ENCODE assay signal across 8 cellular contexts in the genomic region with DNA sequence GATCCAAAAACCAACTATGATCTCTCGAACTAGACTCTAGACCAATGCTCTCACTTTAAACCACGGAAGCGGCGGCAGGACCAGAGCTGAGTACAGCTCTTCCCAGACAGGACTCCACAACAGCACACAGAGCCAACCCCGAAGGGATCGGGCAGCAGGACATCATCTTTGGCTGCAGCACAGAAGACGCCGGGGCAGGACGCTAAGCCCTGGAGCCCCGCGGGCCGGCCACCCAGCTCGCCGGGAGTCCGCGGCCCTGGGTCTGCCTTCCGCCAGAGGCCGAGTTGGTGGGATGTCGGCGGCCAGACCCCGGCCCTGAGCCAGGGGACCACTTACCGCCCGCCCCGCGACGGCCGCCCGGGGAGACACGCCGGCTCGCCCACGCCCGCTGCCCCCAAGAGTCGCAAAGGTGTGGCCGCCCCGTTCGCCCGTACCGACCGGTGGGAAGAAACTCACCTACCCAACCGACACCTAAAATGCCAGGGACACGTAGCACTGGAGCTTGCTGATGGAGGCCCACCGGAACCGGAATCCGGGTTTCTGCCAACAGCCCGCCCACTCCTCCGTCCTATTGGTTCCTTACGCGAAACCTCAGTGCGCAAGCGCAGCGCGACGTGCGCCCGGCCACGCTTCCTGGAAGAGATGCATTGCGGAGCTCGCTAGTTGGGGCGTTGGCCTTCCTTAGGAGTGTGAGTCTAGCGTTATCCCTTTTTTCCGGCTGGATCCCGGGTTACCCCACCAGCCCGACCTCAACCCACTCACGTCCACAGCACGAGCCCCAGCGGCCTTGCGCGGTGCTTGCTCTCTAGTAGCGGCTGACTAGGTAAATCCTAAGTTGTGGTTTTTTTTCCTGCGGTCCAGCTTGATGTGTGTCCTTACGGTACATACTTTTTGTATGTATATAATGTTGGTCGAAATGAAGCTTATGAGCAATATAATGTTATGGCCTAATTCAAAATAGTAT. TPM values are rescaled to one million over a fixed set of nuclear protein-coding genes. Genes with fewer than 3 reads are reported as not detected.
DNase-seq lines count a peak whose midpoint lies in the region; ATAC-seq and TF ChIP-seq lines count a peak whose summit lies in the region.

A gene (minus strand): TSS at position 510 of the 964 bp plus-strand sequence. CDS start 1,623 bp downstream, outside the sequence.

- H3K9me3 Mint-ChIP-seq in activated B cell treated with CpG ODN at 0.5 μM for 24 hours = no peaks in the 10 kb centered on the region
- H3K9me3 Mint-ChIP-seq in immature natural killer cell = no peaks in the 10 kb centered on the region

- in situ Hi-C loops in GM18951 (cut with MboI; ENCODE audit: low sequenced_read_pairs, unreplicated experiment) = loop anchor here (25.0 kb wide), 1 partner anchor 653 kb away; no protein-coding TSS in a partner anchor

- intact Hi-C loops in activated B cell treated with CpG ODN at 0.5 μM for 24 hours (cut with micrococcal nuclease) = loop anchor here (1.0 to 5.0 kb wide), 5 partner anchors 328 to 1347 kb away; a partner anchor contains a TSS

- H3K4me3 Mint-ChIP-seq in activated B cell treated with CpG ODN at 0.5 μM for 24 hours (peak within 1 kb of the TSS; percentile 98), immature natural killer cell (peak within 1 kb of the TSS; percentile 96 to 99 (median 99))

- no peaks in the 10 kb centered on the region for H3K27me3 Mint-ChIP-seq in activated B cell treated with CpG ODN at 0.5 μM for 24 hours
- H3K27me3 Mint-ChIP-seq in immature natural killer cell (ENCODE audit: low read depth in 3 of 3) = peaks cover 7 to 10% (median 9%) of the 10 kb centered on the region in 3 donors

- CTCF ChIA-PET in activated B cell treated with CpG ODN at 0.5 μM for 24 hours (lab: Charles Lee) = interaction anchor here (1.2 to 3.7 kb wide), 4 partner anchors 11 to 496 kb away, joined by 3 to 24 read pairs (median 12); no protein-coding TSS in a partner anchor

- H3K27ac ChIP-seq in caudate nucleus (ENCODE audit: low read depth, low read length) = peak within 1 kb of the TSS; percentile 82

- peak; percentile 98 for DNase-seq in AG08395 (ENCODE audit: low spot score)
- DNase-seq in NCI-H345 (lab: John Stamatoyannopoulos, UW) = peak; percentile 98
- peak; percentile 89 for DNase-seq in activated B cell treated with CpG ODN at 0.5 μM for 24 hours
- DNase-seq in caudate nucleus (lab: John Stamatoyannopoulos, UW) = peak; percentile 72 to 98 (median 94)
- DNase-seq in immature natural killer cell = peak; percentile 93 to 95 (median 94)
- peak; percentile 91 for DNase-seq in smooth muscle cell of the brain vasculature (ENCODE audit: low read depth, low spot score)

- H3K27ac Mint-ChIP-seq in activated B cell treated with CpG ODN at 0.5 μM for 24 hours (peak within 1 kb of the TSS; percentile 92), immature natural killer cell (peak within 1 kb of the TSS; percentile 89 to 96 (median 95))

- ATAC-seq in HG03196 (IDR thresholded peaks at IDR 0.05; ENCODE audit: unreplicated experiment) = peak; percentile 96
- peak; percentile 95 for ATAC-seq in activated B cell treated with CpG ODN at 0.5 μM for 24 hours (ENCODE audit: low read depth)

- H3K36me3 Mint-ChIP-seq in activated B cell treated with CpG ODN at 0.5 μM for 24 hours (ENCODE audit: low read depth) (peaks cover 29% of the 10 kb centered on the region), immature natural killer cell (peaks cover 0 to 5% (median 1%) of the 10 kb centered on the region in 3 donors)

- H3K4me1 Mint-ChIP-seq in activated B cell treated with CpG ODN at 0.5 μM for 24 hours (peaks cover 21% of the 10 kb centered on the region), immature natural killer cell (peaks cover 39 to 58% of the 10 kb centered on the region in 2 donors)

- POLR2A ChIA-PET in activated B cell treated with CpG ODN at 0.5 μM for 24 hours (lab: Charles Lee) = interaction anchor here (0.6 to 3.7 kb wide), 17 partner anchors 9 to 1347 kb away, joined by 3 to 34 read pairs (median 5); a partner anchor contains a TSS

- TF ChIP-seq CTCF in activated B cell treated with CpG ODN at 0.5 μM for 24 hours (IDR thresholded peaks at IDR 0.05) = no peak

- peak; percentile 96 for TF ChIP-seq POLR2A in GM18951 (IDR thresholded peaks at IDR 0.05; ENCODE audit: extremely low read depth, insufficient read depth, insufficient read length)

RNA-seq across cellular contexts. Expression of the gene that starts here (rescaled TPM):
- 57.3 and 65.8 TPM in 2 replicates for total RNA-seq in activated B cell treated with CpG ODN at 0.5 μM for 24 hours
- 100 to 1,000 TPM; 259 to 302 (median 283) TPM for polyA plus RNA-seq in immature natural killer cell

Comparison
In these comparisons a context has a peak if more than half of its experiments do, and no peak if none do; other contexts are left out.
1. Peak in every context shown above with its lines: DNase-seq, ATAC-seq and H3K27ac ChIP-seq.